Comparison of ENCODE assay signal across 10 cellular contexts in the genomic region with DNA sequence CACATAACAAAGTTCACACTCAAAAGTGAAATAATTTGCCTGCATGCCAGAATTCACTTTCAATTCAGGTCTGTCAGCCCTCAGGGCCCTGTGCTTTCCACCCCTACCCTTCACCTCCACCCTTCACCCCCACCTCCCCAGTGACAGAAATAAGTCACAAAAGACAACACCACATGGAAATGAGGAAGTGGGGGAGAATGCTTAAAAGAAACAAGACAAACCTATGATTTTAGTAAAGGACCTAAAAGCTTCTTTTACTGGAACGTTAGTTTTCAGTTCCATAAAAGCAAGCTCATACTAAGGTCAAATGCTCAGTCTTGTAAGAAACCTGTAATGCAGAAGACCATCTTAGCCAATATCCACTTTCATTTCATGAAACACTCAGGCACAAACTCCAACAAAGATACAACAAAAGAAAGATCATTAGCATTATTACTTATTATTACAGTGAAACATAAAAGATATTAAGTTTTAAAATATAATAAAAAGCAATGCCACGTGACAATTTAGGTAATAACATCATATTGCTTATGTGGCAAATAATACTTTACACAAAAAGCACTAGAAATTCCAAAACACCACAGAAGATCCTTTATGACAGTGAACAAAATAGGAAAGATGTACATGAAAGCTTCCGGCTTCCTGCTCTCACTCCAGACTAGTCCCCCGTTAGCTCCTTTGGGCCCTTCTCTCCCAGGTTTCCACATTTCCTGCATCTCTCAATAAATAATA.
DNase-seq lines count a peak whose midpoint lies in the region; ATAC-seq and TF ChIP-seq lines count a peak whose summit lies in the region.
"Had no signal": no experiment of that assay in that cellular context is flagged by ENCODE, and none has a peak within 500 bp of the region (broad histone marks: within the 10 kb centered on the region; RNA-seq: fewer than 3 reads in every experiment).

No MANE protein-coding gene starts in this region.

- no peaks in the 10 kb centered on the region for H3K9me2 ChIP-seq in Loucy (replicated peaks; ENCODE audit: low read depth, low read length)

- H3K79me2 ChIP-seq in Loucy (ENCODE audit: insufficient read depth, low read length), result no peaks in the 10 kb centered on the region

- H3K4me1 ChIP-seq in Loucy (ENCODE audit: insufficient read depth, low read length, poor library complexity, severe bottlenecking) (peaks cover 43% of the 10 kb centered on the region), spleen (peaks cover 0 to 17% (median 8%) of the 10 kb centered on the region in 6 donors)

- peak overlapping the region; percentile 24 for H3K27ac Mint-ChIP-seq in activated T-cell treated with anti-CD3 and anti-CD28 coated beads, Interleukin-2, amount 50 U/mL, for 24 hours

- TF ChIP-seq POLR2A in spleen (IDR thresholded peaks at IDR 0.05), result no peak

- no peak overlapping the region for H3K4me3 Mint-ChIP-seq in activated T-cell treated with anti-CD3 and anti-CD28 coated beads, Interleukin-2, amount 50 U/mL, for 24 hours

- intact Hi-C loops in spleen (cut with DNase I; ENCODE audit: low total_unique reads), result no loop called here

- no peak overlapping the region for H2AFZ ChIP-seq in Loucy (ENCODE audit: low read length)

- ATAC-seq in HG02763 (IDR thresholded peaks at IDR 0.05; ENCODE audit: unreplicated experiment), result peak; percentile 90

- H3K9ac ChIP-seq in Loucy (ENCODE audit: low read depth, low read length, poor library complexity, severe bottlenecking), result no peak overlapping the region

- no peak overlapping the region for H3K4me3 ChIP-seq in Loucy (ENCODE audit: low read length, poor library complexity, severe bottlenecking)
- no peak overlapping the region for H3K4me3 ChIP-seq in spleen
- H3K4me3 ChIP-seq: thoracic aorta had no signal

- H3K36me3 ChIP-seq in Loucy (ENCODE audit: insufficient read depth, low read length), result peaks cover 3% of the 10 kb centered on the region; the same call in 1 of the 2 replicates
- peaks cover 0 to 23% (median 0%) of the 10 kb centered on the region in 6 donors for H3K36me3 ChIP-seq in spleen
- H3K36me3 ChIP-seq: thoracic aorta had no signal

- peak overlapping the region; percentile 13 for H3K4me2 ChIP-seq in Loucy (ENCODE audit: low read depth, low read length, poor library complexity, severe bottlenecking)

- TF ChIP-seq CTCF in Loucy (conservative IDR thresholded peaks at IDR 0.05; ENCODE audit: low read length), result no peak
- no peak for TF ChIP-seq CTCF in spleen (IDR thresholded peaks at IDR 0.05 in 8 of 11, conservative IDR thresholded peaks at IDR 0.05 in 3 of 11)

- H3K9me3 ChIP-seq in Loucy (ENCODE audit: insufficient read depth, low read depth, low read length), result no peaks in the 10 kb centered on the region
- H3K9me3 ChIP-seq in spleen, result no peaks in the 10 kb centered on the region
- H3K9me3 ChIP-seq: thoracic aorta had no signal

- H3K27me3 ChIP-seq in Loucy (ENCODE audit: insufficient read depth, low read length, poor library complexity, severe bottlenecking) (no peaks in the 10 kb centered on the region), spleen (replicated peaks in 1 of 7) (no peaks in the 10 kb centered on the region)

- H3K27ac ChIP-seq in spleen, result peak overlapping the region in 5 of 8 donors; percentile 6 to 44 (median 11)
- H3K27ac ChIP-seq: thoracic aorta had no signal

- 63 to 76% (median 69%) methylated on average over 4 of the region's 4 CpGs for WGBS in spleen, 5 donors

- peaks cover 5% of the 10 kb centered on the region; the same call in 1 of the 2 replicates for H3F3A ChIP-seq in Loucy (ENCODE audit: low read depth)

- no peaks in the 10 kb centered on the region for H3K27me3 Mint-ChIP-seq in activated T-cell treated with anti-CD3 and anti-CD28 coated beads, Interleukin-2, amount 50 U/mL, for 24 hours

- peaks cover 54% of the 10 kb centered on the region for H3K4me1 Mint-ChIP-seq in activated T-cell treated with anti-CD3 and anti-CD28 coated beads, Interleukin-2, amount 50 U/mL, for 24 hours (ENCODE audit: low read depth)

- in situ Hi-C loops in G401 (cut with HindIII; ENCODE audit: low sequenced_read_pairs), result no loop called here

- DNase-seq in activated T-cell treated with anti-CD3 and anti-CD28 coated beads, Interleukin-2, amount 50 U/mL, for 24 hours, result no peak
- DNase-seq in activated T-cell treated with anti-CD3 and anti-CD28 coated beads, Interleukin-2, amount 50 U/mL, for 48 hours, result no peak
- no peak for DNase-seq in spleen
- DNase-seq in NCI-H2171 (lab: John Stamatoyannopoulos, UW), result no peak
- DNase-seq in DMS114 treated with DMSO at 0.1 percent for 48 hours (lab: John Stamatoyannopoulos, UW; ENCODE audit: unreplicated experiment), result no peak
- no peak for DNase-seq in G401 (ENCODE audit: low spot score)
- DNase-seq: SHP77 treated with DMSO at 0.1 percent for 48 hours had no signal

- H3K36me3 Mint-ChIP-seq in activated T-cell treated with anti-CD3 and anti-CD28 coated beads, Interleukin-2, amount 50 U/mL, for 24 hours (ENCODE audit: low read depth), result peaks cover 42% of the 10 kb centered on the region

- peaks cover 5% of the 10 kb centered on the region for H3K9me3 Mint-ChIP-seq in activated T-cell treated with anti-CD3 and anti-CD28 coated beads, Interleukin-2, amount 50 U/mL, for 24 hours

- no peaks in the 10 kb centered on the region for H4K20me1 ChIP-seq in Loucy (ENCODE audit: insufficient read depth, low read length, poor library complexity, severe bottlenecking)
